ENCODE assay signal across 8 cellular contexts in genomic region chr12:54220092-54220557, GRCh38. TPM values are rescaled to one million over a fixed set of nuclear protein-coding genes. Genes with fewer than 3 reads are reported as not detected.
DNase-seq lines count a peak whose midpoint lies in the region; ATAC-seq and TF ChIP-seq lines count a peak whose summit lies in the region.

No MANE protein-coding gene starts in this region.

- no peak overlapping the region for H3K27ac Mint-ChIP-seq in activated CD4-positive, alpha-beta T cell treated with anti-CD3 and anti-CD28 coated beads, Interleukin-2, amount 10 ng/mL, durations not matched to agents 24 days and 14 days

- no peaks in the 10 kb centered on the region for H3K27me3 ChIP-seq in lung (ENCODE audit: control insufficient read depth, insufficient read depth)

- H3K27ac ChIP-seq in coronary artery: no peak overlapping the region
- no peak overlapping the region for H3K27ac ChIP-seq in lung (ENCODE audit: low read depth in 1 of 2, low read length in 1 of 2)

- peaks cover 11% of the 10 kb centered on the region for H3K27me3 Mint-ChIP-seq in activated CD4-positive, alpha-beta T cell treated with anti-CD3 and anti-CD28 coated beads, Interleukin-2, amount 10 ng/mL, durations not matched to agents 24 days and 14 days

- ATAC-seq in HG02759 (IDR thresholded peaks at IDR 0.05; ENCODE audit: unreplicated experiment) (peak; percentile 37), lung (ENCODE audit: insufficient read depth, low FRiP score) (no peak)

- H3K36me3 ChIP-seq in lung (ENCODE audit: control insufficient read depth in 2 of 2, insufficient read depth in 2 of 2, low read length in 2 of 2): no peaks in the 10 kb centered on the region

- no peaks in the 10 kb centered on the region for H3K9me3 Mint-ChIP-seq in activated CD4-positive, alpha-beta T cell treated with anti-CD3 and anti-CD28 coated beads, Interleukin-2, amount 10 ng/mL, durations not matched to agents 24 days and 14 days

- H3K9me3 ChIP-seq in lung (ENCODE audit: control insufficient read depth in 2 of 2, insufficient read depth in 1 of 2, low read length in 1 of 2): no peaks in the 10 kb centered on the region

- WGBS in lung, 2 donors: 31 to 46% methylated on average over 8 of the region's 8 CpGs

- H3K4me1 Mint-ChIP-seq in activated CD4-positive, alpha-beta T cell treated with anti-CD3 and anti-CD28 coated beads, Interleukin-2, amount 10 ng/mL, durations not matched to agents 24 days and 14 days: peaks cover 21% of the 10 kb centered on the region

- intact Hi-C loops in activated CD4-positive, alpha-beta T cell treated with anti-CD3 and anti-CD28 coated beads, Interleukin-2, amount 10 ng/mL, durations not matched to agents 24 days and 14 days (cut with micrococcal nuclease): loop anchor here (1.0 to 2.0 kb wide), 2 partner anchors 139 to 149 kb away; no protein-coding TSS in a partner anchor

- H3K4me3 Mint-ChIP-seq in activated CD4-positive, alpha-beta T cell treated with anti-CD3 and anti-CD28 coated beads, Interleukin-2, amount 10 ng/mL, durations not matched to agents 24 days and 14 days: peak overlapping the region; percentile 12

- H3K36me3 Mint-ChIP-seq in activated CD4-positive, alpha-beta T cell treated with anti-CD3 and anti-CD28 coated beads, Interleukin-2, amount 10 ng/mL, durations not matched to agents 24 days and 14 days (ENCODE audit: low read depth): no peaks in the 10 kb centered on the region

- H3K4me1 ChIP-seq in lung (ENCODE audit: control insufficient read depth in 2 of 2, insufficient read depth in 2 of 2, low read length in 2 of 2): peaks cover 0 to 2% of the 10 kb centered on the region in 2 donors

- H3K4me3 ChIP-seq in coronary artery (no peak overlapping the region), lung (no peak overlapping the region)

- DNase-seq in COLO668 (lab: John Stamatoyannopoulos, UW; ENCODE audit: unreplicated experiment): peak; percentile 33
- DNase-seq in NCI-H510A treated with DMSO at 0.1 percent for 48 hours (lab: John Stamatoyannopoulos, UW): peak; percentile 28
- DNase-seq in activated CD4-positive, alpha-beta T cell treated with anti-CD3 and anti-CD28 coated beads, Interleukin-2, amount 10 ng/mL, durations not matched to agents 24 days and 14 days: peak; percentile 90
- DNase-seq in coronary artery (ENCODE audit: low spot score): no peak
- DNase-seq in lung (ENCODE audit: low spot score): no peak
- peak; percentile 47 for DNase-seq in stimulated activated CD8-positive, alpha-beta memory T cell treated with anti-CD3 and anti-CD28 coated beads, Interleukin-7, amount 100 ng/mL, for 4 hours (ENCODE audit: low read depth in 2 of 2)
- no peak for DNase-seq in 8988T

- TF ChIP-seq CTCF in coronary artery (IDR thresholded peaks at IDR 0.05): peak; percentile 44
- TF ChIP-seq CTCF in lung (IDR thresholded peaks at IDR 0.05; ENCODE audit: control extremely low read depth, extremely low read depth): peak; percentile 46

RNA-seq across cellular contexts. Expression of gene SMUG1, which starts 31.3 kb away (rescaled TPM):
- total RNA-seq in activated CD4-positive, alpha-beta T cell treated with anti-CD3 and anti-CD28 coated beads, Interleukin-2, amount 10 ng/mL, durations not matched to agents 24 days and 14 days: 28.2 and 28.8 TPM in 2 replicates
- total RNA-seq in lung: 10 to 100 TPM; 20.3 to 28.4 TPM
- 10 to 100 TPM; 23.4 to 45.7 TPM for polyA plus RNA-seq in lung

RNA-seq across cellular contexts. Expression of gene CBX5, which starts 59.8 kb away (rescaled TPM):
- 108 and 113 TPM in 2 replicates for total RNA-seq in activated CD4-positive, alpha-beta T cell treated with anti-CD3 and anti-CD28 coated beads, Interleukin-2, amount 10 ng/mL, durations not matched to agents 24 days and 14 days
- total RNA-seq in lung: 10 to 100 TPM; 50.9 to 78.3 TPM
- polyA plus RNA-seq in lung: 1 to 10 TPM; 8.3 to 9.8 TPM

Comparison
In these comparisons a context has a peak if more than half of its experiments do, and no peak if none do; other contexts are left out.
1. DNase-seq: peak in COLO668 (single experiment), NCI-H510A treated with DMSO at 0.1 percent for 48 hours (single experiment), activated CD4-positive, alpha-beta T cell treated with anti-CD3 and anti-CD28 coated beads, Interleukin-2, amount 10 ng/mL, durations not matched to agents 24 days and 14 days (single experiment) and stimulated activated CD8-positive, alpha-beta memory T cell treated with anti-CD3 and anti-CD28 coated beads, Interleukin-7, amount 100 ng/mL, for 4 hours (2 of 2); none in coronary artery (single experiment), lung (single experiment) and 8988T (single experiment).